ENCODE assay signal across 20 cellular contexts in the genomic region with DNA sequence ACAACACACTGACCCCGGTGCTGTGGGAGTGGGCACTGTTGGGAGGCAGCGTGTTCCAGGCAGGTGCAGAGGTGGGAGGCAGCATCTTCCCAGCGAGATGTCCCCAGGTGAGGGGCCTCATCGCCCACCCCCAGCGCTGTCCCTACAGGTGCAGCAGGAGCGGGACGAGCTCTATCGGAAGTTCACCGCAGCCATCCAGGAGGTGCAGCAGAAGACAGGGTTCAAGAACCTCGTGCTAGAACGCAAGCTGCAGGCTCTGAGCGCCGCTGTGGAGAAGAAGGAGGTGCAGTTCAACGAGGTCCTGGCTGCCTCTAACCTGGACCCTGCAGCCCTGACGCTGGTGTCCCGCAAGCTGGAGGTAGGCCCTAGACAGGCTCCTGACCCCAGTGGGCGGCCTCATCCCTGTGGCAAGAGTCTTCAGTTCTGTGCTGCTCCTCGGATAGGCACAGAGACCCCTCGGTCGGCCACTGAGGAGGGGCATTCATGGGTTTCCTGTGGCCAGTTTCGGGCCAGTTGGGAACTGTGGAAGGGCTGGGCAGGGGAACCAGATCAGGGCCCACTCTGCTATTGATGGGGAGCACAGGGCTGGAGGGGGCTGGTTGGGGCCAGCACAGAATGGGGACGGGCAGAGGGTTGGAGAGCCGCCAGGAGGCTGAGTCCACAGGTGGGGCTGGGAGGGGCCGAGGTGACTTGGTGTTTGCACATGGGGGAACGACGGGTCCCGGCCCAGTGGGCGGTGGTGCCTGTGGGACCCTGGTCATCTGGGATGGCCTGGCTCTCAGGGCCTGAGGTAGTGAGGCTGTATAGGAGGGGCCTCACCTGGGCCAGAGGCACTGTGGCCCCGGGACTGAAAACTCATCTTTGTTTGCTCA.
"Had no signal": no experiment of that assay in that cellular context is flagged by ENCODE, and none has a peak within 500 bp of the region (broad histone marks: within the 10 kb centered on the region; RNA-seq: fewer than 3 reads in every experiment).

No MANE protein-coding gene starts in this region.

- H3K4me1 ChIP-seq: gastrocnemius medialis, lower lobe of right lung, parathyroid adenoma, prostate gland, right atrium auricular region, tibial artery had no signal

- DNase-seq: effector CD4-positive, alpha-beta T cell; foreskin fibroblast; gastrocnemius medialis; left ventricle myocardium superior; lower lobe of right lung; naive thymus-derived CD8-positive, alpha-beta T cell; stimulated activated CD4-positive, alpha-beta T cell treated with anti-CD3 and anti-CD28 coated beads, Interleukin-12 subunit alpha, Interleukin-12 subunit beta, amount 100 ng/mL, for 4 hours; stimulated activated CD4-positive, alpha-beta T cell treated with anti-CD3 and anti-CD28 coated beads, Interleukin-1b, Interleukin-23, amount 100 ng/mL, for 48 hours; stimulated activated CD4-positive, alpha-beta T cell treated with anti-CD3 and anti-CD28 coated beads, Interleukin-4, amount 100 ng/mL, for 1 hour; stimulated activated CD8-positive, alpha-beta memory T cell treated with anti-CD3 and anti-CD28 coated beads, Interleukin-4, amount 100 ng/mL, for 48 hours; stimulated activated naive CD4-positive, alpha-beta T cell treated with Interleukin-2 at 50 U/mL for 16 hours; stomach; testis; tibial artery; upper lobe of left lung had no signal

- H3K9me3 ChIP-seq: gastrocnemius medialis, lower lobe of right lung, prostate gland, right atrium auricular region, stomach, testis, tibial artery, upper lobe of left lung had no signal

- H3K27ac Mint-ChIP-seq: naive thymus-derived CD8-positive, alpha-beta T cell had no signal

- H3K4me3 Mint-ChIP-seq: naive thymus-derived CD8-positive, alpha-beta T cell had no signal

- H3K27ac ChIP-seq: dorsolateral prefrontal cortex, gastrocnemius medialis, lower lobe of right lung, parathyroid adenoma, prostate gland, right atrium auricular region, stomach, testis, tibial artery, upper lobe of left lung had no signal

- H3K4me3 ChIP-seq: dorsolateral prefrontal cortex, gastrocnemius medialis, lower lobe of right lung, prostate gland, right atrium auricular region, smooth muscle cell, stomach, testis, tibial artery, upper lobe of left lung had no signal
